In genomic region chr11:29159552-29160465, GRCh38 we compare ENCODE assay signal across 8 cellular contexts.
DNase-seq lines count a peak whose midpoint lies in the region; ATAC-seq and TF ChIP-seq lines count a peak whose summit lies in the region.

No MANE protein-coding gene starts in this region.

- no peak overlapping the region for H3K4me2 ChIP-seq in MM.1S (ENCODE audit: low read depth, low read length)

- peak; percentile 47 for TF ChIP-seq CTCF in left ventricle myocardium inferior (IDR thresholded peaks at IDR 0.05; ENCODE audit: borderline replicate concordance)
- 0 out of 2 replicates have a peak, but pooled peaks have one; percentile 11 for TF ChIP-seq CTCF in HEK293 (tag by site-specific recombination; IDR thresholded peaks at IDR 0.05)
- TF ChIP-seq CTCF in MM.1S (IDR thresholded peaks at IDR 0.05; ENCODE audit: low read length) = peak; percentile 72

- H3F3A ChIP-seq in MM.1S (ENCODE audit: insufficient read depth, low read length) = no peaks in the 10 kb centered on the region

- H3K4me3 ChIP-seq in left ventricle myocardium inferior = no peak overlapping the region
- H3K4me3 ChIP-seq in HEK293 (ENCODE audit: low read depth, low read length) = no peak overlapping the region
- H3K4me3 ChIP-seq in MM.1S (ENCODE audit: low read length) = no peak overlapping the region

- no peaks in the 10 kb centered on the region for H3K9me2 ChIP-seq in MM.1S (replicated peaks; ENCODE audit: insufficient read depth, low read length)

- H4K20me1 ChIP-seq in MM.1S (ENCODE audit: insufficient read depth, low read length) = no peaks in the 10 kb centered on the region

- H3K9me3 ChIP-seq in left ventricle myocardium inferior (replicated peaks) (peaks cover 7% of the 10 kb centered on the region), HEK293 (ENCODE audit: control insufficient read depth, insufficient read depth, low read depth, low read length) (no peaks in the 10 kb centered on the region), MM.1S (replicated peaks; ENCODE audit: insufficient read depth, low read length) (no peaks in the 10 kb centered on the region)

- CTCF ChIA-PET in HEK293 (lab: Yijun Ruan, JAX) = interaction anchor here (0.6 to 2.3 kb wide), 27 partner anchors 8 to 1464 kb away, joined by 3 to 23 read pairs (median 4); no protein-coding TSS in a partner anchor

- intact Hi-C loops in left ventricle myocardium inferior (cut with micrococcal nuclease) = no loop called here
- intact Hi-C loops in Right ventricle myocardium superior (cut with DNase I) = loop anchor here (10.0 kb wide), 1 partner anchor 55 kb away; no protein-coding TSS in a partner anchor
- intact Hi-C loops in head of caudate nucleus (cut with DNase I) = no loop called here

- POLR2A ChIA-PET in HEK293 (lab: Yijun Ruan, JAX) = no interaction called here

- H3K4me1 ChIP-seq in left ventricle myocardium inferior (no peaks in the 10 kb centered on the region), HEK293 (ENCODE audit: control insufficient read depth, insufficient read depth, low read length) (no peaks in the 10 kb centered on the region), MM.1S (ENCODE audit: low read length) (no peaks in the 10 kb centered on the region)

- H3K9ac ChIP-seq in MM.1S (ENCODE audit: low read length) = no peak overlapping the region

- H2AFZ ChIP-seq in MM.1S (ENCODE audit: low read length) = no peak overlapping the region

- no peaks in the 10 kb centered on the region for H3K79me2 ChIP-seq in MM.1S (ENCODE audit: low read length)

- no peak for DNase-seq in left ventricle myocardium inferior
- DNase-seq in Right ventricle myocardium superior = no peak
- peak; percentile 60 for DNase-seq in MM.1S
- DNase-seq in SW480 (ENCODE audit: low spot score) = peak; percentile 41
- DNase-seq in head of caudate nucleus = peak in 32 of 42 donors; percentile 5 to 70 (median 31)
- DNase-seq in superior temporal gyrus (ENCODE audit: extremely low spot score) = peak; percentile 57
- no peak for DNase-seq in NCI-H2227 treated with DMSO at 0.1 percent for 48 hours (lab: John Stamatoyannopoulos, UW)

- H3K36me3 ChIP-seq in left ventricle myocardium inferior (no peaks in the 10 kb centered on the region), HEK293 (ENCODE audit: control insufficient read depth in 2 of 2, insufficient read depth in 1 of 2, low read length in 2 of 2) (no peaks in the 10 kb centered on the region), MM.1S (replicated peaks; ENCODE audit: insufficient read depth, low read length) (no peaks in the 10 kb centered on the region)

- ATAC-seq in Right ventricle myocardium superior (ENCODE audit: poor library complexity) = no peak

- H3K27me3 ChIP-seq in left ventricle myocardium inferior (ENCODE audit: low read depth) (no peaks in the 10 kb centered on the region), MM.1S (replicated peaks; ENCODE audit: insufficient read depth, low read length) (no peaks in the 10 kb centered on the region)

- H3K27ac ChIP-seq in left ventricle myocardium inferior (replicated peaks) (no peak overlapping the region), HEK293 (ENCODE audit: extremely low read depth, low read depth, low read length) (no peak overlapping the region), MM.1S (ENCODE audit: low read length) (no peak overlapping the region)

TF ChIP-seq in HEK293, 187 proteins besides CTCF, POLR2A, EP300 and RAD21:
- no peak for TF ChIP-seq ELK4 (IDR thresholded peaks at IDR 0.05; ENCODE audit: borderline replicate concordance, low read depth, low read length)
- 0 out of 2 replicates have a peak, but pooled peaks have one; percentile 23 for TF ChIP-seq ZNF654 (tag by site-specific recombination; IDR thresholded peaks at IDR 0.05; ENCODE audit: low read depth)
TF ChIP-seq in HEK293: peak in this region for 1.

Comparison
In these comparisons a context has a peak if more than half of its experiments do, and no peak if none do; other contexts are left out.
1. DNase-seq: peak in MM.1S (single experiment), SW480 (single experiment), head of caudate nucleus (32 of 42) and superior temporal gyrus (single experiment); none in left ventricle myocardium inferior (single experiment), Right ventricle myocardium superior (single experiment) and NCI-H2227 treated with DMSO at 0.1 percent for 48 hours (single experiment).
2. CTCF ChIP-seq: peak in every context shown above with its lines; median percentile 72 in MM.1S; 47 in left ventricle myocardium inferior; 11 in HEK293.